Comparison of ENCODE assay signal across 8 cellular contexts in genomic region chr12:46372131-46372851, GRCh38. TPM values are rescaled to one million over a fixed set of nuclear protein-coding genes. Genes with fewer than 3 reads are reported as not detected.
A peak's percentile ranks its signal among the peaks of the same experiment; 100 is the strongest.
DNase-seq lines count a peak whose midpoint lies in the region; ATAC-seq and TF ChIP-seq lines count a peak whose summit lies in the region.

TSS of gene SLC38A2 (minus strand) at chr12:46372773. CDS start at chr12:46371293, 1,480 bp downstream.

- H3K27me3 ChIP-seq in adrenal gland = no peaks in the 10 kb centered on the region
- no peaks in the 10 kb centered on the region for H3K27me3 ChIP-seq in heart left ventricle

- intact Hi-C loops in T-helper 1 cell treated with Interleukin-12 subunit alpha and Interleukin-12 subunit beta and Interleukin-4 antibody, amounts not matched to agents 30 ng/mL and 1 ng/mL, for 36 hours (cut with micrococcal nuclease) = loop anchor here (1.0 to 10.0 kb wide), 17 partner anchors 11 to 1733 kb away; partner anchors contain the start of genes AMIGO2, ANO6, PCED1B and RPAP3
- intact Hi-C loops in adrenal gland (cut with DNase I) = loop anchor here in 1 of 2 donors (5.0 to 10.0 kb wide), 3 partner anchors 113 to 290 kb away; no protein-coding TSS in a partner anchor
- intact Hi-C loops in heart left ventricle (cut with DNase I) = loop anchor here in 8 of 10 donors (1.0 to 10.0 kb wide), 13 partner anchors 11 to 380 kb away; partner anchors contain the start of genes SCAF11 (in 2 of the 8) and SLC38A1 (in 1 of the 8)
- intact Hi-C loops in posterior vena cava (cut with DNase I) = loop anchor here (5.0 to 10.0 kb wide), 4 partner anchors 105 to 293 kb away; partner anchors contain the start of gene SLC38A1 (in 1 of the 2)

- H3K4me3 ChIP-seq in GM12864 (ENCODE audit: low read depth, low read length) (peak within 1 kb of the TSS; percentile 93), adrenal gland (peak within 1 kb of the TSS; percentile 86 to 99 (median 92)), heart left ventricle (peak within 1 kb of the TSS; percentile 73 to 95 (median 88))

- peaks cover 36% of the 10 kb centered on the region for H3K9me3 Mint-ChIP-seq in HFFc6

- peaks cover 27 to 38% of the 10 kb centered on the region in 2 donors for H3K4me1 ChIP-seq in adrenal gland (replicated peaks in 1 of 2)
- H3K4me1 ChIP-seq in heart left ventricle = peaks cover 6 to 49% (median 38%) of the 10 kb centered on the region in 12 donors

- no peak for TF ChIP-seq CTCF in GM12864 (IDR thresholded peaks at IDR 0.05; ENCODE audit: low read depth, low read length, missing control alignments)
- TF ChIP-seq CTCF in HFFc6 (IDR thresholded peaks at IDR 0.05) = no peak
- peak in 1 of 6 experiments; percentile 6 for TF ChIP-seq CTCF in adrenal gland (IDR thresholded peaks at IDR 0.05)
- TF ChIP-seq CTCF in heart left ventricle (IDR thresholded peaks at IDR 0.05) = no peak

- H3K27me3 Mint-ChIP-seq in HFFc6 (ENCODE audit: insufficient read depth) = peaks cover 43% of the 10 kb centered on the region

- peaks cover 52% of the 10 kb centered on the region for H3K36me3 Mint-ChIP-seq in HFFc6 (ENCODE audit: low read depth)

- TF ChIP-seq POLR2A in adrenal gland (IDR thresholded peaks at IDR 0.05) (peak; percentile 100), heart left ventricle (IDR thresholded peaks at IDR 0.05) (peak; percentile 97 to 100)

- peak within 1 kb of the TSS; percentile 99 for H3K4me3 Mint-ChIP-seq in HFFc6

- no peak for DNase-seq in GM12864 (ENCODE audit: low read depth)
- peak; percentile 97 for DNase-seq in HFFc6
- DNase-seq in NCI-H1092 (lab: John Stamatoyannopoulos, UW) = peak; percentile 96
- peak; percentile 97 to 99 (median 98) for DNase-seq in adrenal gland
- DNase-seq in heart left ventricle = peak; percentile 98 to 99 (median 99)
- peak; percentile 99 for DNase-seq in posterior vena cava (ENCODE audit: low spot score)
- DNase-seq in ureter (ENCODE audit: low spot score) = peak; percentile 98

- H3K4me1 Mint-ChIP-seq in HFFc6 (ENCODE audit: low read depth) = peaks cover 43% of the 10 kb centered on the region

- H3K36me3 ChIP-seq in adrenal gland (replicated peaks in 1 of 2) (peaks cover 0 to 39% of the 10 kb centered on the region in 2 donors), heart left ventricle (peaks cover 0 to 38% (median 36%) of the 10 kb centered on the region in 9 donors)

- peak within 1 kb of the TSS; percentile 99 for H3K27ac Mint-ChIP-seq in HFFc6

- peak within 1 kb of the TSS; percentile 94 to 99 (median 98) for H3K27ac ChIP-seq in adrenal gland
- peak within 1 kb of the TSS; percentile 93 to 100 (median 97) for H3K27ac ChIP-seq in heart left ventricle

- ATAC-seq in heart left ventricle = peak; percentile 95 to 97 (median 96)

- 0 to 1% (median 0%) methylated on average over 55 to 77 of the region's 77 CpGs for WGBS in adrenal gland, 4 donors
- 0 to 1% (median 0%) methylated on average over 48 to 77 of the region's 77 CpGs for WGBS in heart left ventricle, 4 donors

- H3K9me3 ChIP-seq in adrenal gland (replicated peaks in 1 of 3) = no peaks in the 10 kb centered on the region
- H3K9me3 ChIP-seq in heart left ventricle = no peaks in the 10 kb centered on the region

RNA-seq across cellular contexts. Expression of gene SLC38A2, which starts in this region (rescaled TPM):
- total RNA-seq in HFFc6 (2021; fragmentation: NEBNext Ultra II Directional; extraction: Animal tissue kit (Norgen Biotek cat#: 25700)) = 1,000 to 10,000 TPM in 2 of 6 experiments, 100 to 1,000 TPM in 4; 787 to 1,148 (median 975) TPM
- total RNA-seq in T-helper 1 cell treated with Interleukin-12 subunit alpha and Interleukin-12 subunit beta and Interleukin-4 antibody, amounts not matched to agents 30 ng/mL and 1 ng/mL, for 36 hours = 145 and 148 TPM in 2 replicates
- total RNA-seq in adrenal gland (100 to 1,000 TPM; 128 to 948 (median 375) TPM), heart left ventricle (100 to 1,000 TPM in 7 of 9 donors, 10 to 100 TPM in 2; 82.1 to 373 (median 161) TPM), posterior vena cava (100 to 1,000 TPM; 255 to 324 TPM), ureter (292 TPM)
- polyA plus RNA-seq in adrenal gland (100 to 1,000 TPM in 2 of 3 donors, 10 to 100 TPM in 1; 94.6 to 119 (median 108) TPM), heart left ventricle (100 to 1,000 TPM in 1 of 2 donors, 10 to 100 TPM in 1; 39.7 to 195 TPM)
